In genomic region chr2:241314933-241315182, GRCh38 we compare ENCODE assay signal across 2 cellular contexts.
TF ChIP-seq lines count a peak whose summit lies in the region.

No MANE protein-coding gene starts in this region.

TF ChIP-seq in SK-N-SH, 30 proteins besides CTCF, POLR2A, EP300 and RAD21 (continued from another document):
- TF ChIP-seq USF1 (IDR thresholded peaks at IDR 0.05; ENCODE audit: borderline replicate concordance, low read depth) (no peak), FOSL2 (IDR thresholded peaks at IDR 0.05; ENCODE audit: borderline replicate concordance, low read depth) (no peak), GATA2 (CRISPR knock-in tag; IDR thresholded peaks at IDR 0.05) (no peak), SMC3 (IDR thresholded peaks at IDR 0.05; ENCODE audit: low read depth, low read length) (0 out of 2 replicates have a peak, but pooled peaks have one; percentile 7), POLR2AphosphoS5 (IDR thresholded peaks at IDR 0.05; ENCODE audit: low read depth, low read length) (peak; percentile 76), MXI1 (IDR thresholded peaks at IDR 0.05; ENCODE audit: low read depth, low read length) (peak; percentile 81), YY1 (IDR thresholded peaks at IDR 0.05; ENCODE audit: low read depth) (no peak), MAX (IDR thresholded peaks at IDR 0.05; ENCODE audit: low read depth) (no peak), ZBTB33 (IDR thresholded peaks at IDR 0.05; ENCODE audit: borderline replicate concordance, low read depth) (no peak), JUND (IDR thresholded peaks at IDR 0.05) (no peak), RXRA (IDR thresholded peaks at IDR 0.05; ENCODE audit: borderline replicate concordance, low read depth) (no peak), RCOR1 (IDR thresholded peaks at IDR 0.05; ENCODE audit: low read length) (no peak), FOXM1 (IDR thresholded peaks at IDR 0.05; ENCODE audit: low read depth) (no peak), PBX3 (IDR thresholded peaks at IDR 0.05) (no peak), CHD2 (IDR thresholded peaks at IDR 0.05; ENCODE audit: low read length, partially characterized antibody) (no peak), TAF1 (IDR thresholded peaks at IDR 0.05; ENCODE audit: borderline replicate concordance, low read depth, low read length) (no peak), NRF1 (IDR thresholded peaks at IDR 0.05; ENCODE audit: low read depth, low read length) (no peak)
TF ChIP-seq in SK-N-SH: peak in this region for 3.

TF ChIP-seq in SK-N-SH treated with all-trans-retinoic acid at 6 μM for 48 hours, 23 proteins besides CTCF, POLR2A, EP300 and RAD21 (continued from another document):
- TF ChIP-seq TSHZ2 (CRISPR knock-in tag; IDR thresholded peaks at IDR 0.05) (no peak), TCF4 (CRISPR knock-in tag; IDR thresholded peaks at IDR 0.05; ENCODE audit: borderline replicate concordance) (no peak), POU6F1 (CRISPR knock-in tag; IDR thresholded peaks at IDR 0.05; ENCODE audit: borderline replicate concordance, low read depth) (no peak), ZFP3 (CRISPR knock-in tag; IDR thresholded peaks at IDR 0.05) (no peak), ZNF565 (CRISPR knock-in tag; conservative IDR thresholded peaks at IDR 0.05; ENCODE audit: low read depth) (no peak), ZNF70 (CRISPR knock-in tag; IDR thresholded peaks at IDR 0.05) (no peak), ZNF8 (CRISPR knock-in tag; IDR thresholded peaks at IDR 0.05) (no peak), ISL1 (CRISPR knock-in tag; IDR thresholded peaks at IDR 0.05) (no peak), CSDC2 (CRISPR knock-in tag; IDR thresholded peaks at IDR 0.05) (no peak)
